Comparison of ENCODE assay signal across 10 cellular contexts in genomic region chr10:8133146-8133545, GRCh38.
DNase-seq lines count a peak whose midpoint lies in the region; ATAC-seq and TF ChIP-seq lines count a peak whose summit lies in the region.
"Had no signal": no experiment of that assay in that cellular context is flagged by ENCODE, and none has a peak within 500 bp of the region (broad histone marks: within the 10 kb centered on the region; RNA-seq: fewer than 3 reads in every experiment).

No MANE protein-coding gene starts in this region.

- no peak overlapping the region for H3K27ac ChIP-seq in CD4-positive, alpha-beta T cell (ENCODE audit: low read depth, low read length)
- H3K27ac ChIP-seq in testis, result no peak overlapping the region
- H3K27ac ChIP-seq: thoracic aorta had no signal

- no peaks in the 10 kb centered on the region for H3K36me3 ChIP-seq in testis (ENCODE audit: low read depth, missing control alignments)
- H3K36me3 ChIP-seq: thoracic aorta had no signal

- peak overlapping the region; percentile 55 for H3K4me3 Mint-ChIP-seq in CD4-positive, alpha-beta T cell
- H3K4me3 Mint-ChIP-seq in activated CD4-positive, alpha-beta T cell treated with anti-CD3 and anti-CD28 coated beads, Interleukin-2, amount 10 ng/mL, durations not matched to agents 7 days and 5 days, result peak overlapping the region; percentile 34
- H3K4me3 Mint-ChIP-seq: memory B cell had no signal

- 83 to 89% methylated on average over 8 of the region's 8 CpGs for WGBS in testis, 2 donors

- H3K9me3 Mint-ChIP-seq in CD4-positive, alpha-beta T cell, result no peaks in the 10 kb centered on the region
- peaks cover 7% of the 10 kb centered on the region for H3K9me3 Mint-ChIP-seq in activated CD4-positive, alpha-beta T cell treated with anti-CD3 and anti-CD28 coated beads, Interleukin-2, amount 10 ng/mL, durations not matched to agents 7 days and 5 days
- H3K9me3 Mint-ChIP-seq: memory B cell had no signal

- DNase-seq in CD4-positive, alpha-beta T cell, result no peak
- DNase-seq in GM19240 (ENCODE audit: insufficient read length, low spot score) (peak; percentile 37), testis (no peak), SHP77 treated with DMSO at 0.1 percent for 48 hours (lab: John Stamatoyannopoulos, UW) (no peak), kidney tubule cell (ENCODE audit: low spot score) (no peak), DMS53 (lab: John Stamatoyannopoulos, UW) (no peak)
- peak; percentile 57 for DNase-seq in activated CD4-positive, alpha-beta T cell treated with anti-CD3 and anti-CD28 coated beads, Interleukin-2, amount 10 ng/mL, durations not matched to agents 7 days and 5 days

- H3K4me3 ChIP-seq in testis, result no peak overlapping the region
- H3K4me3 ChIP-seq: thoracic aorta had no signal

- peaks cover 34% of the 10 kb centered on the region for H3K4me1 Mint-ChIP-seq in CD4-positive, alpha-beta T cell (ENCODE audit: low read depth)
- H3K4me1 Mint-ChIP-seq in activated CD4-positive, alpha-beta T cell treated with anti-CD3 and anti-CD28 coated beads, Interleukin-2, amount 10 ng/mL, durations not matched to agents 7 days and 5 days, result peaks cover 65% of the 10 kb centered on the region

- no peaks in the 10 kb centered on the region for H3K4me1 ChIP-seq in testis

- no peaks in the 10 kb centered on the region for H3K27me3 ChIP-seq in CD4-positive, alpha-beta T cell (ENCODE audit: control insufficient read depth, insufficient read depth, low read length)
- no peaks in the 10 kb centered on the region for H3K27me3 ChIP-seq in testis

- CTCF ChIA-PET in CD4-positive, alpha-beta T cell (lab: Charles Lee), result no interaction called here
- CTCF ChIA-PET in activated CD4-positive, alpha-beta T cell treated with anti-CD3 and anti-CD28 coated beads, Interleukin-2, amount 10 ng/mL, durations not matched to agents 7 days and 5 days (lab: Charles Lee), result interaction anchor here (1.1 to 1.9 kb wide), 6 partner anchors 9 to 243 kb away, joined by 3 to 6 read pairs (median 4); no protein-coding TSS in a partner anchor

- TF ChIP-seq POLR2A in testis (IDR thresholded peaks at IDR 0.05), result no peak

- H3K36me3 Mint-ChIP-seq in CD4-positive, alpha-beta T cell (ENCODE audit: low read depth), result no peaks in the 10 kb centered on the region
- H3K36me3 Mint-ChIP-seq in activated CD4-positive, alpha-beta T cell treated with anti-CD3 and anti-CD28 coated beads, Interleukin-2, amount 10 ng/mL, durations not matched to agents 7 days and 5 days (ENCODE audit: low read depth), result peaks cover 17% of the 10 kb centered on the region
- H3K36me3 Mint-ChIP-seq: memory B cell had no signal

- H3K27me3 Mint-ChIP-seq in CD4-positive, alpha-beta T cell, result no peaks in the 10 kb centered on the region
- peaks cover 9% of the 10 kb centered on the region for H3K27me3 Mint-ChIP-seq in activated CD4-positive, alpha-beta T cell treated with anti-CD3 and anti-CD28 coated beads, Interleukin-2, amount 10 ng/mL, durations not matched to agents 7 days and 5 days

- POLR2A ChIA-PET in CD4-positive, alpha-beta T cell (lab: Charles Lee), result no interaction called here
- POLR2A ChIA-PET in activated CD4-positive, alpha-beta T cell treated with anti-CD3 and anti-CD28 coated beads, Interleukin-2, amount 10 ng/mL, durations not matched to agents 7 days and 5 days (lab: Charles Lee), result interaction anchor here (0.6 kb wide), 1 partner anchor 72 kb away, joined by 3 read pairs; no protein-coding TSS in a partner anchor

- no peak for ATAC-seq in CD4-positive, alpha-beta T cell (ENCODE audit: poor library complexity)
- ATAC-seq in HG03095 (IDR thresholded peaks at IDR 0.05; ENCODE audit: unreplicated experiment), result peak; percentile 68

- TF ChIP-seq CTCF in CD4-positive, alpha-beta T cell (IDR thresholded peaks at IDR 0.05), result no peak
- TF ChIP-seq CTCF in testis (IDR thresholded peaks at IDR 0.05), result no peak

- no peak overlapping the region for H3K27ac Mint-ChIP-seq in CD4-positive, alpha-beta T cell
- peak overlapping the region; percentile 51 for H3K27ac Mint-ChIP-seq in activated CD4-positive, alpha-beta T cell treated with anti-CD3 and anti-CD28 coated beads, Interleukin-2, amount 10 ng/mL, durations not matched to agents 7 days and 5 days
- H3K27ac Mint-ChIP-seq: memory B cell had no signal

- intact Hi-C loops in CD4-positive, alpha-beta T cell (cut with DNase I, micrococcal nuclease), result no loop called here
- intact Hi-C loops in testis (cut with DNase I; ENCODE audit: low total_unique reads), result no loop called here

- H3K9me3 ChIP-seq in CD4-positive, alpha-beta T cell (ENCODE audit: control insufficient read depth, low read length), result no peaks in the 10 kb centered on the region
- no peaks in the 10 kb centered on the region for H3K9me3 ChIP-seq in testis
- H3K9me3 ChIP-seq: thoracic aorta had no signal

Comparison
In these comparisons a context has a peak if more than half of its experiments do, and no peak if none do; other contexts are left out.
1. DNase-seq: peak in GM19240 (single experiment) and activated CD4-positive, alpha-beta T cell treated with anti-CD3 and anti-CD28 coated beads, Interleukin-2, amount 10 ng/mL, durations not matched to agents 7 days and 5 days (single experiment); none in CD4-positive, alpha-beta T cell (0 of 10), testis (single experiment), SHP77 treated with DMSO at 0.1 percent for 48 hours (single experiment), kidney tubule cell (single experiment) and DMS53 (single experiment).